Comparison of ENCODE assay signal across 23 cellular contexts in genomic region chr1:203898458-203899244, GRCh38.
"Had no signal": no experiment of that assay in that cellular context is flagged by ENCODE, and none has a peak within 500 bp of the region (broad histone marks: within the 10 kb centered on the region; RNA-seq: fewer than 3 reads in every experiment).

No MANE protein-coding gene starts in this region.

- DNase-seq: activated B cell treated with CpG ODN at 0.5 μM for 24 hours; activated CD4-positive, alpha-beta T cell treated with anti-CD3 and anti-CD28 coated beads for 36 hours; activated CD4-positive, alpha-beta T cell treated with anti-CD3 and anti-CD28 coated beads, Interleukin-2, amount 50 U/mL, for 4 hours; activated CD8-positive, alpha-beta memory T cell treated with anti-CD3 and anti-CD28 coated beads for 24 hours; activated CD8-positive, alpha-beta memory T cell treated with anti-CD3 and anti-CD28 coated beads, Interleukin-2, amount 50 U/mL, for 4 hours; activated naive CD4-positive, alpha-beta T cell treated with anti-CD3 and anti-CD28 coated beads for 36 hours; activated naive CD8-positive, alpha-beta T cell treated with anti-CD3 and anti-CD28 coated beads, Interleukin-2, amount 10 ng/mL, durations not matched to agents 7 days and 5 days; activated T-cell treated with anti-CD3 and anti-CD28 coated beads, Interleukin-2, amount 50 U/mL, for 4 hours; amniotic stem cell; erythroblast; foreskin keratinocyte; lower lobe of right lung; naive thymus-derived CD4-positive, alpha-beta T cell; spleen; stimulated activated CD4-positive, alpha-beta T cell treated with anti-CD3 and anti-CD28 coated beads, Interleukin-4, amount 100 ng/mL, for 1 hour; stimulated activated naive CD4-positive, alpha-beta T cell; T-helper 9 cell; testis had no signal

- H3K27me3 ChIP-seq: foreskin keratinocyte, spleen, testis, vagina had no signal

- H3K9me3 ChIP-seq: prostate gland, testis, vagina had no signal

- H3K4me1 ChIP-seq: lower lobe of right lung, prostate gland, spleen, testis, vagina had no signal

- FAIRE-seq: bronchial epithelial cell, endometrium had no signal

- H3K27ac ChIP-seq: coronary artery, foreskin keratinocyte, lower lobe of right lung, prostate gland, spleen, testis, vagina had no signal

- H3K36me3 ChIP-seq: lower lobe of right lung, prostate gland, spleen, vagina had no signal

- ATAC-seq: activated CD4-positive, alpha-beta T cell treated with anti-CD3 and anti-CD28 coated beads for 36 hours; activated T-cell treated with anti-CD3 and anti-CD28 coated beads, Interleukin-2, amount 50 U/mL, for 4 hours; foreskin keratinocyte; lower lobe of right lung; naive thymus-derived CD4-positive, alpha-beta T cell had no signal

- H3K4me3 ChIP-seq: coronary artery, lower lobe of right lung, prostate gland, spleen, testis, vagina had no signal
